ENCODE assay signal across 25 cellular contexts in the genomic region with DNA sequence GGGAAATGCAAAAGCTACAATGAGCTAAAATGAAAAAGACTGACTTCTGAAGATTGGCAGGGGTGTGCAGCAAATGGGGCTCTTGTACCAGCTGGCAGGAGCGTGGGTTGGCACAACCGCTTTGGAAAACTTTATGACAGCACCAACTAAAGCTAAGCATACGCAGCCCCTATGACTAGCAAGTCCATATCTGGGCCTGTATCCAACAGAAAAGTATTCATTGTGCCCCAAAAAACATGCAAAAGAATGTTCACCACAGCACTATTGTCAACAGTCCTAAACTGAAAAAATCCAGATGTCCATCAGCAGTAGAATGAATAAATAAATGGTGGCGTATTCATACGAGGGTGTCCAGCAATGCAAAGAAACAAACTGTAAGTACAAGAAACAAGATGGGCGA. TPM values are rescaled to one million over a fixed set of nuclear protein-coding genes. Genes with fewer than 3 reads are reported as not detected.
DNase-seq lines count a peak whose midpoint lies in the region; ATAC-seq and TF ChIP-seq lines count a peak whose summit lies in the region.
"Had no signal": no experiment of that assay in that cellular context is flagged by ENCODE, and none has a peak within 500 bp of the region (broad histone marks: within the 10 kb centered on the region; RNA-seq: fewer than 3 reads in every experiment).

No MANE protein-coding gene starts in this region.

- ATAC-seq in SK-N-SH treated with all-trans-retinoic acid at 6 μM for 48 hours = peak; percentile 64
- ATAC-seq in GM21737 (IDR thresholded peaks at IDR 0.05; ENCODE audit: unreplicated experiment) = no peak
- ATAC-seq in HG03097 (IDR thresholded peaks at IDR 0.05; ENCODE audit: low FRiP score, unreplicated experiment) = no peak
- no peak for ATAC-seq in HG03457 (IDR thresholded peaks at IDR 0.05; ENCODE audit: unreplicated experiment)
- ATAC-seq: A549; CD8-positive, alpha-beta T cell had no signal

- DNase-seq in AG10803 (ENCODE audit: low read depth) = peak; percentile 87
- peak; percentile 80 for DNase-seq in fibroblast of peridontal ligament (ENCODE audit: extremely low read depth)
- DNase-seq in osteocyte (ENCODE audit: extremely low spot score, unreplicated experiment) = no peak
- DNase-seq in activated CD4-positive, alpha-beta memory T cell treated with anti-CD3 and anti-CD28 coated beads for 36 hours = no peak
- DNase-seq: activated naive CD4-positive, alpha-beta T cell treated with anti-CD3 and anti-CD28 coated beads for 36 hours; CD8-positive, alpha-beta T cell; DMS79; erythroblast; H7; immature natural killer cell; NCI-H1105; NCI-H2081 treated with DMSO at 0.1 percent for 48 hours; NCI-H510A treated with DMSO at 0.1 percent for 48 hours; stimulated activated CD4-positive, alpha-beta T cell treated with anti-CD3 and anti-CD28 coated beads, Interleukin-12 subunit alpha, Interleukin-12 subunit beta, amount 100 ng/mL, for 4 hours; T-helper 1 cell; trophoblast cell had no signal

- intact Hi-C loops in activated CD4-positive, alpha-beta memory T cell treated with anti-CD3 and anti-CD28 coated beads for 36 hours (cut with micrococcal nuclease) = no loop called here

- peaks cover 56% of the 10 kb centered on the region for H3K4me1 Mint-ChIP-seq in osteocyte (ENCODE audit: unreplicated experiment)
- no peaks in the 10 kb centered on the region for H3K4me1 Mint-ChIP-seq in activated CD4-positive, alpha-beta memory T cell treated with anti-CD3 and anti-CD28 coated beads for 36 hours (ENCODE audit: low read depth)
- H3K4me1 Mint-ChIP-seq: immature natural killer cell had no signal

- H3K27me3 Mint-ChIP-seq in osteocyte (ENCODE audit: unreplicated experiment) = no peaks in the 10 kb centered on the region
- peaks cover 14% of the 10 kb centered on the region for H3K27me3 Mint-ChIP-seq in activated CD4-positive, alpha-beta memory T cell treated with anti-CD3 and anti-CD28 coated beads for 36 hours

- H3K27ac Mint-ChIP-seq in osteocyte (ENCODE audit: unreplicated experiment) = peak overlapping the region; percentile 42
- no peak overlapping the region for H3K27ac Mint-ChIP-seq in activated CD4-positive, alpha-beta memory T cell treated with anti-CD3 and anti-CD28 coated beads for 36 hours
- H3K27ac Mint-ChIP-seq: activated naive CD4-positive, alpha-beta T cell treated with anti-CD3 and anti-CD28 coated beads for 36 hours; CD8-positive, alpha-beta T cell; immature natural killer cell had no signal

- no peaks in the 10 kb centered on the region for H3K9me3 Mint-ChIP-seq in osteocyte (ENCODE audit: unreplicated experiment)
- no peaks in the 10 kb centered on the region for H3K9me3 Mint-ChIP-seq in activated CD4-positive, alpha-beta memory T cell treated with anti-CD3 and anti-CD28 coated beads for 36 hours
- H3K9me3 Mint-ChIP-seq: activated naive CD4-positive, alpha-beta T cell treated with anti-CD3 and anti-CD28 coated beads for 36 hours; brain; CD8-positive, alpha-beta T cell; immature natural killer cell had no signal

- CTCF ChIA-PET in activated CD4-positive, alpha-beta memory T cell treated with anti-CD3 and anti-CD28 coated beads for 36 hours (lab: Charles Lee) = interaction anchor here (8.7 to 10.5 kb wide), 3 partner anchors 22 to 60 kb away, joined by 85 to 167 read pairs (median 89); partner anchors contain the start of genes ITGA3 and PDK2

- no peak overlapping the region for H3K4me3 Mint-ChIP-seq in osteocyte (ENCODE audit: unreplicated experiment)
- no peak overlapping the region for H3K4me3 Mint-ChIP-seq in activated CD4-positive, alpha-beta memory T cell treated with anti-CD3 and anti-CD28 coated beads for 36 hours
- H3K4me3 Mint-ChIP-seq: activated naive CD4-positive, alpha-beta T cell treated with anti-CD3 and anti-CD28 coated beads for 36 hours; brain; CD8-positive, alpha-beta T cell; immature natural killer cell had no signal

- no peak overlapping the region for H3K4me3 ChIP-seq in AG10803 (ENCODE audit: low read length)
- H3K4me3 ChIP-seq: A549 had no signal

- POLR2A ChIA-PET in activated CD4-positive, alpha-beta memory T cell treated with anti-CD3 and anti-CD28 coated beads for 36 hours (lab: Charles Lee) = no interaction called here

- no peaks in the 10 kb centered on the region for H3K36me3 Mint-ChIP-seq in osteocyte (ENCODE audit: unreplicated experiment)
- H3K36me3 Mint-ChIP-seq in activated CD4-positive, alpha-beta memory T cell treated with anti-CD3 and anti-CD28 coated beads for 36 hours = no peaks in the 10 kb centered on the region
- H3K36me3 Mint-ChIP-seq: brain; CD8-positive, alpha-beta T cell; immature natural killer cell had no signal

- TF ChIP-seq CTCF in AG10803 (conservative IDR thresholded peaks at IDR 0.05; ENCODE audit: low read length) (no peak), osteocyte (IDR thresholded peaks at IDR 0.05) (no peak)

TF ChIP-seq in SK-N-SH treated with all-trans-retinoic acid at 6 μM for 48 hours, 23 proteins besides CTCF, POLR2A, EP300 and RAD21:
- no peak for TF ChIP-seq CSRNP3 (CRISPR knock-in tag; IDR thresholded peaks at IDR 0.05)
- no peak for TF ChIP-seq ESRRG (CRISPR knock-in tag; IDR thresholded peaks at IDR 0.05)
- TF ChIP-seq ZFP3 (CRISPR knock-in tag; IDR thresholded peaks at IDR 0.05) = peak; percentile 66; the same call in 1 of the 2 replicates
- no peak for TF ChIP-seq TCF4 (CRISPR knock-in tag; IDR thresholded peaks at IDR 0.05; ENCODE audit: borderline replicate concordance)
- TF ChIP-seq, protein P1, sequence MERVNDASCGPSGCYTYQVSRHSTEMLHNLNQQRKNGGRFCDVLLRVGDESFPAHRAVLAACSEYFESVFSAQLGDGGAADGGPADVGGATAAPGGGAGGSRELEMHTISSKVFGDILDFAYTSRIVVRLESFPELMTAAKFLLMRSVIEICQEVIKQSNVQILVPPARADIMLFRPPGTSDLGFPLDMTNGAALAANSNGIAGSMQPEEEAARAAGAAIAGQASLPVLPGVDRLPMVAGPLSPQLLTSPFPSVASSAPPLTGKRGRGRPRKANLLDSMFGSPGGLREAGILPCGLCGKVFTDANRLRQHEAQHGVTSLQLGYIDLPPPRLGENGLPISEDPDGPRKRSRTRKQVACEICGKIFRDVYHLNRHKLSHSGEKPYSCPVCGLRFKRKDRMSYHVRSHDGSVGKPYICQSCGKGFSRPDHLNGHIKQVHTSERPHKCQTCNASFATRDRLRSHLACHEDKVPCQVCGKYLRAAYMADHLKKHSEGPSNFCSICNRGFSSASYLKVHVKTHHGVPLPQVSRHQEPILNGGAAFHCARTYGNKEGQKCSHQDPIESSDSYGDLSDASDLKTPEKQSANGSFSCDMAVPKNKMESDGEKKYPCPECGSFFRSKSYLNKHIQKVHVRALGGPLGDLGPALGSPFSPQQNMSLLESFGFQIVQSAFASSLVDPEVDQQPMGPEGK (CRISPR knock-in tag; IDR thresholded peaks at IDR 0.05; ENCODE audit: borderline replicate concordance) = no peak
- no peak for TF ChIP-seq ARNTL (CRISPR knock-in tag; IDR thresholded peaks at IDR 0.05; ENCODE audit: borderline replicate concordance, low read depth)
- peak; percentile 41 for TF ChIP-seq ISL1 (CRISPR knock-in tag; IDR thresholded peaks at IDR 0.05)

RNA-seq across cellular contexts. Expression of gene ITGA3, which starts 22.6 kb away (rescaled TPM):
- 201 and 221 TPM in 2 replicates for total RNA-seq in osteocyte
- 10 to 100 TPM; 15.8 to 17.6 TPM for total RNA-seq in activated CD4-positive, alpha-beta memory T cell treated with anti-CD3 and anti-CD28 coated beads for 36 hours

RNA-seq across cellular contexts. Expression of gene DLX3, which starts 38.3 kb away (rescaled TPM):
- total RNA-seq in osteocyte = not detected in 2 replicates
- not detected for total RNA-seq in activated CD4-positive, alpha-beta memory T cell treated with anti-CD3 and anti-CD28 coated beads for 36 hours
- total RNA-seq: activated naive CD4-positive, alpha-beta T cell treated with anti-CD3 and anti-CD28 coated beads for 36 hours; CD8-positive, alpha-beta T cell; dermis microvascular lymphatic vessel endothelial cell; H7; lung microvascular endothelial cell; pulmonary artery endothelial cell had no signal

Comparison
In these comparisons a context has a peak if more than half of its experiments do, and no peak if none do; other contexts are left out.
1. DNase-seq: peak in AG10803 (single experiment) and fibroblast of peridontal ligament (single experiment); none in osteocyte (single experiment) and activated CD4-positive, alpha-beta memory T cell treated with anti-CD3 and anti-CD28 coated beads for 36 hours (single experiment).
2. RNA of gene ITGA3, which starts 22.6 kb away (total RNA-seq): 201 to 221 TPM in osteocyte; 15.8 to 17.6 TPM in activated CD4-positive, alpha-beta memory T cell treated with anti-CD3 and anti-CD28 coated beads for 36 hours; every median in the first group is over 10 times any median in the second.